Comparison of ENCODE assay signal across 8 cellular contexts in genomic region chr9:122912671-122912963, GRCh38. TPM values are rescaled to one million over a fixed set of nuclear protein-coding genes. Genes with fewer than 3 reads are reported as not detected.
DNase-seq lines count a peak whose midpoint lies in the region; ATAC-seq, FAIRE-seq and TF ChIP-seq lines count a peak whose summit lies in the region.

No MANE protein-coding gene starts in this region.

- H3K14ac ChIP-seq in H1 (ENCODE audit: insufficient read length), result no peak overlapping the region

- ATAC-seq in HG02763 (IDR thresholded peaks at IDR 0.05; ENCODE audit: unreplicated experiment), result no peak

- H3K79me2 ChIP-seq in H1 (ENCODE audit: control insufficient read depth in 1 of 2, insufficient read depth in 2 of 2, low read length in 2 of 2) (peaks cover 5 to 45% of the 10 kb centered on the region in 2 experiments; a peak in 3 of 4 replicates), neural progenitor cell (ENCODE audit: low read depth) (peaks cover 51% of the 10 kb centered on the region)

- no peak overlapping the region for H3K23ac ChIP-seq in H1 (ENCODE audit: insufficient read length)

- H3K4me3 ChIP-seq in NT2/D1 (ENCODE audit: insufficient read length, low read depth), result peak overlapping the region; percentile 78
- peak overlapping the region; percentile 76 to 91 (median 88) for H3K4me3 ChIP-seq in H1 (ENCODE audit: extremely low read depth in 1 of 4, insufficient read depth in 2 of 4, low read depth in 3 of 4, low read length in 4 of 4)
- H3K4me3 ChIP-seq in neural progenitor cell, result peak overlapping the region; percentile 82

- H3K4me3 Mint-ChIP-seq in neural progenitor cell, result peak overlapping the region; percentile 99

- peaks cover 2% of the 10 kb centered on the region for H3K23me2 ChIP-seq in H1 (ENCODE audit: low read depth, low read length)

- CTCF ChIA-PET in H1 (lab: Charles Lee; ENCODE audit: partially characterized antibody), result interaction anchor here (0.8 to 2.0 kb wide), 5 partner anchors 9 to 78 kb away, joined by 3 to 8 read pairs (median 4); partner anchors contain the start of gene ZBTB26

- H3K36me3 ChIP-seq in NT2/D1 (ENCODE audit: insufficient read depth, insufficient read length, low read length), result peaks cover 27% of the 10 kb centered on the region
- peaks cover 6 to 13% (median 10%) of the 10 kb centered on the region in 4 experiments; a peak in 7 of 8 replicates for H3K36me3 ChIP-seq in H1 (ENCODE audit: control insufficient read depth in 2 of 4, insufficient read depth in 4 of 4, low read length in 3 of 4)
- peaks cover 8% of the 10 kb centered on the region for H3K36me3 ChIP-seq in neural progenitor cell

- peak overlapping the region; percentile 89 for H2BK5ac ChIP-seq in H1 (ENCODE audit: low read depth, low read length)

- H3K27me3 ChIP-seq in NT2/D1 (ENCODE audit: insufficient read depth, insufficient read length), result no peaks in the 10 kb centered on the region
- no peaks in the 10 kb centered on the region for H3K27me3 ChIP-seq in H1 (replicated peaks in 1 of 4; ENCODE audit: control insufficient read depth in 3 of 4, extremely low read depth in 1 of 4, insufficient read depth in 3 of 4, low read length in 3 of 4)
- no peaks in the 10 kb centered on the region for H3K27me3 ChIP-seq in neural progenitor cell

- H2BK20ac ChIP-seq in H1 (ENCODE audit: low read length), result no peak overlapping the region

- H3K27me3 Mint-ChIP-seq in neural progenitor cell (ENCODE audit: insufficient read depth, low read depth), result peaks cover 4% of the 10 kb centered on the region

- no peak for TF ChIP-seq RAD21 in H1 (IDR thresholded peaks at IDR 0.05 in 1 of 2, conservative IDR thresholded peaks at IDR 0.05 in 1 of 2; ENCODE audit: low read depth in 2 of 2, low read length in 2 of 2)

- H4K91ac ChIP-seq in H1 (replicated peaks; ENCODE audit: insufficient read length, low read length), result no peak overlapping the region

- no peaks in the 10 kb centered on the region for H3K4me1 ChIP-seq in NT2/D1 (ENCODE audit: insufficient read depth, insufficient read length)
- H3K4me1 ChIP-seq in H1 (replicated peaks in 1 of 4; ENCODE audit: control insufficient read depth in 3 of 4, insufficient read depth in 4 of 4, low read length in 3 of 4), result no peaks in the 10 kb centered on the region; a peak in 2 of 7 replicates
- peaks cover 6% of the 10 kb centered on the region for H3K4me1 ChIP-seq in neural progenitor cell

- no peaks in the 10 kb centered on the region for H3K79me1 ChIP-seq in H1 (ENCODE audit: low read depth, low read length)

- H3K4me1 Mint-ChIP-seq in neural progenitor cell, result peaks cover 12% of the 10 kb centered on the region

- POLR2A ChIA-PET in H1 (lab: Charles Lee; ENCODE audit: partially characterized antibody), result interaction anchor here (0.6 to 7.0 kb wide), 18 partner anchors 8 to 437 kb away, joined by 3 to 78 read pairs (median 5); partner anchors contain the start of genes RABGAP1, RC3H2 and ZBTB26

- peaks cover 65% of the 10 kb centered on the region for H3F3A ChIP-seq in neural progenitor cell (ENCODE audit: low read depth)

- peak overlapping the region; percentile 96; the same call in 1 of the 2 replicates for H4K8ac ChIP-seq in H1 (ENCODE audit: extremely low read depth, insufficient read depth, low read length)

- H3K27ac ChIP-seq in H1 (ENCODE audit: low read depth, low read length), result peak overlapping the region; percentile 93; the same call in 1 of the 2 replicates
- peak overlapping the region; percentile 92 for H3K27ac ChIP-seq in neural progenitor cell

- H3K56ac ChIP-seq in H1 (replicated peaks; ENCODE audit: insufficient read length, low read depth, low read length), result no peak overlapping the region

- H3K9ac ChIP-seq in NT2/D1 (ENCODE audit: insufficient read length, low read depth), result peak overlapping the region; percentile 97
- peak overlapping the region; percentile 68 to 98 (median 95) for H3K9ac ChIP-seq in H1 (replicated peaks in 1 of 4; ENCODE audit: extremely low read depth in 1 of 4, low read depth in 3 of 4, low read length in 3 of 4)
- peak overlapping the region; percentile 88 for H3K9ac ChIP-seq in neural progenitor cell

- no peak for TF ChIP-seq CTCF in H1 (IDR thresholded peaks at IDR 0.05; ENCODE audit: control extremely low read depth in 1 of 3, insufficient read depth in 1 of 3, low read depth in 1 of 3, low read length in 3 of 3)
- TF ChIP-seq CTCF in neural progenitor cell (IDR thresholded peaks at IDR 0.05), result no peak

- no peak overlapping the region for H2BK120ac ChIP-seq in H1 (replicated peaks; ENCODE audit: low read depth, low read length)

- H3K4me2 ChIP-seq in H1 (ENCODE audit: insufficient read depth in 1 of 2, low read depth in 2 of 2, low read length in 2 of 2) (peak overlapping the region; percentile 49 to 79), neural progenitor cell (peak overlapping the region; percentile 81)

- H2AFZ ChIP-seq in H1 (ENCODE audit: low read length) (peak overlapping the region; percentile 93; the same call in 1 of the 2 replicates), neural progenitor cell (replicated peaks) (peak overlapping the region; percentile 53)

- no peak overlapping the region for H4K5ac ChIP-seq in H1 (ENCODE audit: insufficient read length, low read depth, low read length)

- 7% methylated on average over 9 of the region's 9 CpGs; no CpG with 5 or more reads in 1 of the 2 experiments for WGBS in H1 (ENCODE audit: extremely low coverage in 1 of 2, insufficient coverage in 1 of 2, insufficient read length in 1 of 2, insufficient replicate concordance in 2 of 2, low coverage in 1 of 2, low lambda C conversion rate in 2 of 2, missing lambda C conversion rate in 1 of 2), 2 experiments

- peaks cover 5% of the 10 kb centered on the region for H3K36me3 Mint-ChIP-seq in neural progenitor cell

- H3K9me3 ChIP-seq in NT2/D1 (ENCODE audit: insufficient read depth, low read length) (no peaks in the 10 kb centered on the region), H1 (ENCODE audit: insufficient read depth in 2 of 2, low read depth in 1 of 2, low read length in 1 of 2) (no peaks in the 10 kb centered on the region), neural progenitor cell (ENCODE audit: low read depth) (no peaks in the 10 kb centered on the region)

- TF ChIP-seq POLR2A in H1 (IDR thresholded peaks at IDR 0.05; ENCODE audit: control extremely low read depth in 1 of 2, low read depth in 2 of 2, low read length in 2 of 2), result no peak

- H3K27ac Mint-ChIP-seq in neural progenitor cell, result peak overlapping the region; percentile 97

- no peaks in the 10 kb centered on the region for H3K9me3 Mint-ChIP-seq in neural progenitor cell

- H2BK15ac ChIP-seq in H1 (ENCODE audit: low read length), result no peak overlapping the region

- H4K20me1 ChIP-seq in H1 (replicated peaks in 1 of 2; ENCODE audit: control insufficient read depth in 1 of 2, insufficient read depth in 2 of 2, low read length in 2 of 2) (no peaks in the 10 kb centered on the region), neural progenitor cell (ENCODE audit: low read depth) (peaks cover 5% of the 10 kb centered on the region)

- FAIRE-seq in H1 (lab: Jason Lieb, UNC), result no peak

- no peak overlapping the region for H2AK5ac ChIP-seq in H1 (ENCODE audit: low read depth, low read length)

- peak; percentile 64 for DNase-seq in CD1c-positive myeloid dendritic cell (ENCODE audit: extremely low spot score)
- no peak for DNase-seq in NT2/D1 (ENCODE audit: low read depth, low spot score)
- no peak for DNase-seq in H1 (ENCODE audit: low read depth in 1 of 2, low spot score in 2 of 2)
- no peak for DNase-seq in neural progenitor cell (ENCODE audit: low spot score)
- DNase-seq in DMS 273 (lab: John Stamatoyannopoulos, UW; ENCODE audit: unreplicated experiment), result no peak
- DNase-seq in COR-L47 (lab: John Stamatoyannopoulos, UW), result no peak
- DNase-seq in midbrain (lab: John Stamatoyannopoulos, UW), result no peak

- H3K4ac ChIP-seq in H1 (replicated peaks; ENCODE audit: insufficient read length, low read depth, low read length), result peak overlapping the region; percentile 12

- no peak overlapping the region for H2BK12ac ChIP-seq in H1 (ENCODE audit: low read depth, low read length)

- no peak for TF ChIP-seq EP300 in H1 (IDR thresholded peaks at IDR 0.05; ENCODE audit: borderline replicate concordance in 1 of 2, low read depth in 2 of 2, low read length in 2 of 2)

- H3K18ac ChIP-seq in H1 (ENCODE audit: extremely low read depth, low read length), result no peak overlapping the region

RNA-seq across cellular contexts. Expression of gene ZBTB6, which starts 0.5 kb away (rescaled TPM):
- 9.3 and 10.0 TPM in 2 replicates for total RNA-seq in H1 (2021; fragmentation: NEBNext Ultra II Directional; extraction: Animal tissue kit (Norgen Biotek cat#: 25700))
- polyA plus RNA-seq in H1 (2011; rRNA removed), result 1.6 and 2.0 TPM in 2 replicates
- polyA plus RNA-seq in H1 (2011; cell fraction: cytosol; rRNA removed), result 3.3 TPM
- 1.1 TPM for polyA plus RNA-seq in H1 (2011; cell fraction: nucleus; rRNA removed)
- polyA plus RNA-seq in H1 (2012, experiment 1 of 2), result 3.1 to 5.7 TPM (median 3.7 TPM) in 4 replicates
- polyA plus RNA-seq in H1 (2012, experiment 2 of 2), result 0.31 TPM
- 6.2 TPM for polyA plus RNA-seq in H1 (2013, experiment 1 of 2)
- polyA plus RNA-seq in H1 (2013, experiment 2 of 2), result 5.7 TPM
- polyA minus RNA-seq in H1 (2011; rRNA and poly(A)+ RNA removed), result 7.8 and 11.4 TPM in 2 replicates
- 4.8 TPM for polyA minus RNA-seq in H1 (2011; cell fraction: cytosol; rRNA and poly(A)+ RNA removed)
- polyA minus RNA-seq in H1 (2011; cell fraction: nucleus; rRNA and poly(A)+ RNA removed), result 10.0 TPM
- 18.0 and 23.7 TPM in 2 replicates for total RNA-seq in neural progenitor cell (ENCODE audit: low replicate concordance)

RNA-seq across cellular contexts. Expression of gene RC3H2, which starts 7.5 kb away (rescaled TPM):
- 38.4 and 40.0 TPM in 2 replicates for total RNA-seq in H1 (2021; fragmentation: NEBNext Ultra II Directional; extraction: Animal tissue kit (Norgen Biotek cat#: 25700))
- polyA plus RNA-seq in H1 (2011; rRNA removed), result 7.9 and 11.2 TPM in 2 replicates
- 11.4 TPM for polyA plus RNA-seq in H1 (2011; cell fraction: cytosol; rRNA removed)
- polyA plus RNA-seq in H1 (2011; cell fraction: nucleus; rRNA removed), result 14.0 TPM
- 11.2 to 18.9 TPM (median 16.9 TPM) in 4 replicates for polyA plus RNA-seq in H1 (2012, experiment 1 of 2)
- 3.5 TPM for polyA plus RNA-seq in H1 (2012, experiment 2 of 2)
- polyA plus RNA-seq in H1 (2013, experiment 1 of 2), result 23.3 TPM
- polyA plus RNA-seq in H1 (2013, experiment 2 of 2), result 25.2 TPM
- 78.4 and 100 TPM in 2 replicates for polyA minus RNA-seq in H1 (2011; rRNA and poly(A)+ RNA removed)
- 37.8 TPM for polyA minus RNA-seq in H1 (2011; cell fraction: cytosol; rRNA and poly(A)+ RNA removed)
- polyA minus RNA-seq in H1 (2011; cell fraction: nucleus; rRNA and poly(A)+ RNA removed), result 70.4 TPM
- 49.9 and 56.7 TPM in 2 replicates for total RNA-seq in neural progenitor cell (ENCODE audit: low replicate concordance)

RNA-seq across cellular contexts. Expression of gene ZBTB26, which starts 18.7 kb away (rescaled TPM):
- total RNA-seq in H1 (2021; fragmentation: NEBNext Ultra II Directional; extraction: Animal tissue kit (Norgen Biotek cat#: 25700)), result 7.3 and 7.4 TPM in 2 replicates
- 3.6 and 5.7 TPM in 2 replicates for polyA plus RNA-seq in H1 (2011; rRNA removed)
- 6.2 TPM for polyA plus RNA-seq in H1 (2011; cell fraction: cytosol; rRNA removed)
- polyA plus RNA-seq in H1 (2011; cell fraction: nucleus; rRNA removed), result 5.3 TPM
- polyA plus RNA-seq in H1 (2012, experiment 1 of 2), result 4.5 to 7.7 TPM (median 5.6 TPM) in 4 replicates
- polyA plus RNA-seq in H1 (2012, experiment 2 of 2), result 0.42 TPM
- polyA plus RNA-seq in H1 (2013, experiment 1 of 2), result 6.5 TPM
- polyA plus RNA-seq in H1 (2013, experiment 2 of 2), result 5.9 TPM
- 8.5 and 9.5 TPM in 2 replicates for polyA minus RNA-seq in H1 (2011; rRNA and poly(A)+ RNA removed)
- 5.1 TPM for polyA minus RNA-seq in H1 (2011; cell fraction: cytosol; rRNA and poly(A)+ RNA removed)
- 11.5 TPM for polyA minus RNA-seq in H1 (2011; cell fraction: nucleus; rRNA and poly(A)+ RNA removed)
- total RNA-seq in neural progenitor cell (ENCODE audit: low replicate concordance), result 9.0 and 15.5 TPM in 2 replicates

RNA-seq across cellular contexts. Expression of gene RABGAP1, which starts 28.2 kb away (rescaled TPM):
- total RNA-seq in H1 (2021; fragmentation: NEBNext Ultra II Directional; extraction: Animal tissue kit (Norgen Biotek cat#: 25700)), result 33.3 and 38.3 TPM in 2 replicates
- 11.6 and 15.7 TPM in 2 replicates for polyA plus RNA-seq in H1 (2011; rRNA removed)
- 18.2 TPM for polyA plus RNA-seq in H1 (2011; cell fraction: cytosol; rRNA removed)
- polyA plus RNA-seq in H1 (2011; cell fraction: nucleus; rRNA removed), result 22.4 TPM
- 16.5 to 24.2 TPM (median 19.1 TPM) in 4 replicates for polyA plus RNA-seq in H1 (2012, experiment 1 of 2)
- 2.3 TPM for polyA plus RNA-seq in H1 (2012, experiment 2 of 2)
- 16.0 TPM for polyA plus RNA-seq in H1 (2013, experiment 1 of 2)
- polyA plus RNA-seq in H1 (2013, experiment 2 of 2), result 14.6 TPM
- 80.1 and 101 TPM in 2 replicates for polyA minus RNA-seq in H1 (2011; rRNA and poly(A)+ RNA removed)
- 23.4 TPM for polyA minus RNA-seq in H1 (2011; cell fraction: cytosol; rRNA and poly(A)+ RNA removed)
- 142 TPM for polyA minus RNA-seq in H1 (2011; cell fraction: nucleus; rRNA and poly(A)+ RNA removed)
- 48.5 and 55.2 TPM in 2 replicates for total RNA-seq in neural progenitor cell (ENCODE audit: low replicate concordance)
